ENCODE assay signal across 29 cellular contexts in genomic region chr6:19842030-19842429, GRCh38. TPM values are rescaled to one million over a fixed set of nuclear protein-coding genes. Genes with fewer than 3 reads are reported as not detected.
DNase-seq lines count a peak whose midpoint lies in the region; FAIRE-seq and TF ChIP-seq lines count a peak whose summit lies in the region.
"Had no signal": no experiment of that assay in that cellular context is flagged by ENCODE, and none has a peak within 500 bp of the region (broad histone marks: within the 10 kb centered on the region; RNA-seq: fewer than 3 reads in every experiment).

No MANE protein-coding gene starts in this region.

- DNase-seq in HFFc6 (no peak), neural progenitor cell (ENCODE audit: low spot score) (no peak), NCI-H526 treated with DMSO at 0.1 percent for 48 hours (lab: John Stamatoyannopoulos, UW) (no peak), epidermal melanocyte (ENCODE audit: insufficient read length, low spot score) (no peak), BE2C (no peak), NCI-H510A treated with DMSO at 0.1 percent for 48 hours (lab: John Stamatoyannopoulos, UW) (no peak)
- DNase-seq: ACHN; activated CD8-positive, alpha-beta T cell treated with anti-CD3 and anti-CD28 coated beads, Interleukin-2, amount 10 ng/mL, durations not matched to agents 7 days and 5 days; activated effector memory CD4-positive, alpha-beta T cell treated with anti-CD3 and anti-CD28 coated beads, Interleukin-2, amount 50 U/mL, for 16 hours; activated T-cell treated with anti-CD3 and anti-CD28 coated beads for 4 hours; COR-L47; effector CD8-positive, alpha-beta T cell; gastrocnemius medialis; H9; hypothalamus; left ventricle myocardium inferior; NCI-H1092 treated with DMSO at 0.1 percent for 48 hours; NCI-H510A; NK-92 treated with Interleukin-12 subunit alpha and Interleukin-12 subunit beta, amount 100 ng/mL, for 24 hours; SJCRH30; uterus had no signal

- H3K36me3 Mint-ChIP-seq in HFFc6 (ENCODE audit: low read depth) (peaks cover 13% of the 10 kb centered on the region; the same call in 1 of the 2 replicates), neural progenitor cell (peaks cover 34% of the 10 kb centered on the region)

- H3K9ac ChIP-seq in BLaER1 (no peak overlapping the region), neural progenitor cell (no peak overlapping the region)
- H3K9ac ChIP-seq: BLaER1 treated with 17β-estradiol and CSF1 and Interleukin-3, amounts not matched to agents 10 nM and 100 nM had no signal

- no peak overlapping the region for H2AFZ ChIP-seq in neural progenitor cell (replicated peaks)

- peaks cover 62% of the 10 kb centered on the region for H3K4me1 ChIP-seq in BLaER1
- H3K4me1 ChIP-seq in neural progenitor cell, result peaks cover 51% of the 10 kb centered on the region
- peaks cover 4% of the 10 kb centered on the region; the same call in 1 of the 2 replicates for H3K4me1 ChIP-seq in BE2C
- H3K4me1 ChIP-seq: SJCRH30, uterus had no signal

- H3K27ac Mint-ChIP-seq in HFFc6 (peak overlapping the region; percentile 49; the same call in 1 of the 2 replicates), neural progenitor cell (peak overlapping the region; percentile 36)
- H3K27ac Mint-ChIP-seq: activated CD8-positive, alpha-beta T cell treated with anti-CD3 and anti-CD28 coated beads, Interleukin-2, amount 10 ng/mL, durations not matched to agents 7 days and 5 days; T-helper 1 cell treated with Interleukin-12 subunit alpha and Interleukin-12 subunit beta and Interleukin-4 antibody, amounts not matched to agents 30 μg/mL and 1 μg/mL, for 36 hours had no signal

- no peak for TF ChIP-seq CTCF in HFFc6 (IDR thresholded peaks at IDR 0.05)
- no peak for TF ChIP-seq CTCF in neural progenitor cell (IDR thresholded peaks at IDR 0.05)
- TF ChIP-seq CTCF in BE2C (IDR thresholded peaks at IDR 0.05; ENCODE audit: low read depth, low read length), result no peak

- H3K4me3 ChIP-seq in BLaER1 (no peak overlapping the region), neural progenitor cell (no peak overlapping the region), BE2C (ENCODE audit: low read depth, low read length) (no peak overlapping the region)
- H3K4me3 ChIP-seq: BLaER1 treated with 17β-estradiol and CSF1 and Interleukin-3, amounts not matched to agents 10 nM and 100 nM; gastrocnemius medialis; left ventricle myocardium inferior; SJCRH30; uterus had no signal

- FAIRE-seq in endometrium (lab: Jason Lieb, UNC), result peak; percentile 12
- FAIRE-seq: GM12891, RCC 7860 had no signal

- H3K9me3 Mint-ChIP-seq in HFFc6 (no peaks in the 10 kb centered on the region), neural progenitor cell (no peaks in the 10 kb centered on the region)
- H3K9me3 Mint-ChIP-seq: T-helper 1 cell treated with Interleukin-12 subunit alpha and Interleukin-12 subunit beta and Interleukin-4 antibody, amounts not matched to agents 30 μg/mL and 1 μg/mL, for 36 hours had no signal

- peaks cover 8% of the 10 kb centered on the region for H3K9me3 ChIP-seq in BLaER1
- H3K9me3 ChIP-seq in neural progenitor cell (ENCODE audit: low read depth), result no peaks in the 10 kb centered on the region
- H3K9me3 ChIP-seq in BE2C, result no peaks in the 10 kb centered on the region
- H3K9me3 ChIP-seq: gastrocnemius medialis, left ventricle myocardium inferior, neutrophil, SJCRH30, uterus had no signal

- H3K4me1 Mint-ChIP-seq in HFFc6 (ENCODE audit: low read depth), result peaks cover 32% of the 10 kb centered on the region
- peaks cover 50% of the 10 kb centered on the region for H3K4me1 Mint-ChIP-seq in neural progenitor cell

- H3K27ac ChIP-seq in BLaER1 (no peak overlapping the region), neural progenitor cell (peak overlapping the region; percentile 42)
- H3K27ac ChIP-seq: BLaER1 treated with 17β-estradiol and CSF1 and Interleukin-3, amounts not matched to agents 10 nM and 100 nM; gastrocnemius medialis; left ventricle myocardium inferior; neutrophil; SJCRH30 had no signal

- H3K36me3 ChIP-seq in BLaER1, result no peaks in the 10 kb centered on the region
- no peaks in the 10 kb centered on the region for H3K36me3 ChIP-seq in neural progenitor cell
- no peaks in the 10 kb centered on the region for H3K36me3 ChIP-seq in BE2C
- H3K36me3 ChIP-seq: BLaER1 treated with 17β-estradiol and CSF1 and Interleukin-3, amounts not matched to agents 10 nM and 100 nM; gastrocnemius medialis; left ventricle myocardium inferior; neutrophil; SJCRH30; uterus had no signal

- peaks cover 3% of the 10 kb centered on the region for H3K27me3 Mint-ChIP-seq in HFFc6 (ENCODE audit: insufficient read depth)
- peaks cover 4% of the 10 kb centered on the region for H3K27me3 Mint-ChIP-seq in neural progenitor cell (ENCODE audit: insufficient read depth, low read depth)

- H4K20me1 ChIP-seq in BLaER1, result no peaks in the 10 kb centered on the region
- H4K20me1 ChIP-seq in neural progenitor cell (ENCODE audit: low read depth), result peaks cover 22% of the 10 kb centered on the region
- H4K20me1 ChIP-seq: BLaER1 treated with 17β-estradiol and CSF1 and Interleukin-3, amounts not matched to agents 10 nM and 100 nM had no signal

- peaks cover 4% of the 10 kb centered on the region; the same call in 1 of the 2 replicates for H3K27me3 ChIP-seq in BLaER1
- H3K27me3 ChIP-seq in neural progenitor cell, result no peaks in the 10 kb centered on the region
- peaks cover 74% of the 10 kb centered on the region for H3K27me3 ChIP-seq in BE2C
- H3K27me3 ChIP-seq: SJCRH30, uterus had no signal

- H3K4me3 Mint-ChIP-seq in HFFc6, result no peak overlapping the region
- H3K4me3 Mint-ChIP-seq in neural progenitor cell, result peak overlapping the region; percentile 64
- H3K4me3 Mint-ChIP-seq: activated CD8-positive, alpha-beta T cell treated with anti-CD3 and anti-CD28 coated beads, Interleukin-2, amount 10 ng/mL, durations not matched to agents 7 days and 5 days; H9; T-helper 1 cell treated with Interleukin-12 subunit alpha and Interleukin-12 subunit beta and Interleukin-4 antibody, amounts not matched to agents 30 μg/mL and 1 μg/mL, for 36 hours had no signal

- H3K79me2 ChIP-seq in neural progenitor cell (ENCODE audit: low read depth), result peaks cover 55% of the 10 kb centered on the region

- H3F3A ChIP-seq in neural progenitor cell (ENCODE audit: low read depth), result peaks cover 36% of the 10 kb centered on the region

- H3K4me2 ChIP-seq in BLaER1 (peak overlapping the region; percentile 85), neural progenitor cell (peak overlapping the region; percentile 96)

RNA-seq across cellular contexts. Expression of gene ID4, which starts 4.9 kb away (rescaled TPM):
- 10 to 100 TPM in 4 of 6 experiments, 1 to 10 TPM in 2; 7.2 to 11.9 (median 10.9) TPM for total RNA-seq in HFFc6 (2021; fragmentation: NEBNext Ultra II Directional; extraction: Animal tissue kit (Norgen Biotek cat#: 25700))
- 23.9 and 29.2 TPM in 2 replicates for total RNA-seq in neural progenitor cell (ENCODE audit: low replicate concordance)
- polyA plus RNA-seq in BE2C (2012; ENCODE audit: insufficient read depth, insufficient read length, low read depth), result 0.25 TPM
- total RNA-seq: activated CD8-positive, alpha-beta T cell treated with anti-CD3 and anti-CD28 coated beads, Interleukin-2, amount 10 ng/mL, durations not matched to agents 7 days and 5 days; mononuclear cell had no signal
